ENCODE assay signal across 27 cellular contexts in genomic region chr6:54391577-54391976, GRCh38.
"Had no signal": no experiment of that assay in that cellular context is flagged by ENCODE, and none has a peak within 500 bp of the region (broad histone marks: within the 10 kb centered on the region; RNA-seq: fewer than 3 reads in every experiment).

No MANE protein-coding gene starts in this region.

- H3K4me3 ChIP-seq: ascending aorta, breast epithelium, cardiac muscle cell, colonic mucosa had no signal

- H3K27ac ChIP-seq: ascending aorta, breast epithelium, cardiac muscle cell, colonic mucosa had no signal

- DNase-seq: activated CD4-positive, alpha-beta memory T cell treated with anti-CD3 and anti-CD28 coated beads for 36 hours; activated CD4-positive, alpha-beta T cell treated with anti-CD3 and anti-CD28 coated beads for 36 hours; activated CD4-positive, alpha-beta T cell treated with anti-CD3 and anti-CD28 coated beads, Interleukin-2, amount 10 ng/mL, durations not matched to agents 24 days and 14 days; activated CD4-positive, CD25-positive, alpha-beta regulatory T cell; activated CD4-positive, CD25-positive, alpha-beta regulatory T cell treated with anti-CD3 and anti-CD28 coated beads, Interleukin-2, amount 50 U/mL, for 72 hours; activated CD8-positive, alpha-beta memory T cell treated with anti-CD3 and anti-CD28 coated beads, Interleukin-2, amount 10 ng/mL, durations not matched to agents 7 days and 5 days; activated CD8-positive, alpha-beta memory T cell treated with anti-CD3 and anti-CD28 coated beads, Interleukin-2, amount 50 U/mL, for 4 hours; activated CD8-positive, alpha-beta T cell treated with anti-CD3 and anti-CD28 coated beads, Interleukin-2, amount 10 ng/mL, durations not matched to agents 7 days and 5 days; activated effector memory CD4-positive, alpha-beta T cell treated with anti-CD3 and anti-CD28 coated beads, Interleukin-2, amount 50 U/mL, for 16 hours; activated naive CD4-positive, alpha-beta T cell treated with anti-CD3 and anti-CD28 coated beads, Interleukin-2, amount 10 ng/mL, durations not matched to agents 7 days and 5 days; activated naive CD8-positive, alpha-beta T cell treated with anti-CD3 and anti-CD28 coated beads, Interleukin-2, amount 10 ng/mL, durations not matched to agents 7 days and 5 days; activated T-cell treated with anti-CD3 and anti-CD28 coated beads, Interleukin-2, amount 50 U/mL, for 1 hour; activated T-cell treated with anti-CD3 and anti-CD28 coated beads, Interleukin-2, amount 50 U/mL, for 48 hours; central memory CD4-positive, alpha-beta T cell; cerebellar nuclear complex; colonic mucosa; effector memory CD4-positive, alpha-beta T cell; endodermal cell; foreskin fibroblast; head of caudate nucleus; T-helper 2 cell had no signal

- ATAC-seq: activated CD4-positive, alpha-beta T cell treated with anti-CD3 and anti-CD28 coated beads for 36 hours; activated CD8-positive, alpha-beta memory T cell treated with anti-CD3 and anti-CD28 coated beads, Interleukin-2, amount 10 ng/mL, durations not matched to agents 7 days and 5 days; activated CD8-positive, alpha-beta T cell treated with anti-CD3 and anti-CD28 coated beads, Interleukin-2, amount 10 ng/mL, durations not matched to agents 7 days and 5 days; activated naive CD4-positive, alpha-beta T cell treated with anti-CD3 and anti-CD28 coated beads, Interleukin-2, amount 50 U/mL, for 72 hours; esophagus mucosa had no signal

- H3K27me3 ChIP-seq: ascending aorta, breast epithelium, cardiac muscle cell, colonic mucosa had no signal

- H3K4me1 ChIP-seq: ascending aorta, breast epithelium, colonic mucosa had no signal

- FAIRE-seq: frontal cortex had no signal

- H3K9me3 ChIP-seq: ascending aorta, breast epithelium, colonic mucosa had no signal

- H3K36me3 ChIP-seq: ascending aorta, breast epithelium, cardiac muscle cell, colonic mucosa had no signal
